ENCODE assay signal across 27 cellular contexts in genomic region chr5:143121135-143121474, GRCh38.
DNase-seq lines count a peak whose midpoint lies in the region; ATAC-seq and TF ChIP-seq lines count a peak whose summit lies in the region.
"Had no signal": no experiment of that assay in that cellular context is flagged by ENCODE, and none has a peak within 500 bp of the region (broad histone marks: within the 10 kb centered on the region; RNA-seq: fewer than 3 reads in every experiment).

No MANE protein-coding gene starts in this region.

- no peaks in the 10 kb centered on the region for H3K79me2 ChIP-seq in MM.1S (ENCODE audit: low read length)

- H3K36me3 Mint-ChIP-seq in activated T-cell treated with anti-CD3 and anti-CD28 coated beads, Interleukin-2, amount 50 U/mL, for 4 hours (ENCODE audit: insufficient read depth): peaks cover 30% of the 10 kb centered on the region
- peaks cover 16% of the 10 kb centered on the region for H3K36me3 Mint-ChIP-seq in effector memory CD8-positive, alpha-beta T cell (ENCODE audit: insufficient read depth)
- H3K36me3 Mint-ChIP-seq in stimulated activated naive CD8-positive, alpha-beta T cell treated with anti-CD3 and anti-CD28 coated beads, Interleukin-15, Interleukin-2, amounts not matched to agents 100 ng/mL and 50 ng/mL, for 24 hours (ENCODE audit: low read depth): peaks cover 24% of the 10 kb centered on the region

- no peak for DNase-seq in activated T-cell treated with anti-CD3 and anti-CD28 coated beads, Interleukin-2, amount 50 U/mL, for 4 hours
- DNase-seq in activated T-cell treated with anti-CD3 and anti-CD28 coated beads for 4 hours: no peak
- DNase-seq in MM.1S: no peak
- DNase-seq in effector memory CD8-positive, alpha-beta T cell: peak; percentile 6 to 19 (median 18)
- no peak for DNase-seq in NCI-H2107 treated with DMSO at 0.1 percent for 48 hours (lab: John Stamatoyannopoulos, UW; ENCODE audit: unreplicated experiment)
- DNase-seq: activated CD4-positive, alpha-beta T cell treated with anti-CD3 and anti-CD28 coated beads, Interleukin-2, amount 50 U/mL, for 4 hours; AML-193; CD4-positive, alpha-beta T cell; EL; endodermal cell; foreskin fibroblast; mesendoderm; NCI-H187 treated with DMSO at 0.1 percent for 48 hours; psoas muscle; stomach; SW 1271; T1000; thyroid gland had no signal

- no peaks in the 10 kb centered on the region for H4K20me1 ChIP-seq in MM.1S (ENCODE audit: insufficient read depth, low read length)

- peak overlapping the region; percentile 73 for H3K4me2 ChIP-seq in MM.1S (ENCODE audit: low read depth, low read length)
- H3K4me2 ChIP-seq: A549 had no signal

- H3K4me1 ChIP-seq in MM.1S (ENCODE audit: low read length): peaks cover 44% of the 10 kb centered on the region
- H3K4me1 ChIP-seq: A549 had no signal

- peaks cover 23% of the 10 kb centered on the region for H3K4me1 Mint-ChIP-seq in activated T-cell treated with anti-CD3 and anti-CD28 coated beads, Interleukin-2, amount 50 U/mL, for 4 hours (ENCODE audit: low read depth)
- peaks cover 35 to 66% of the 10 kb centered on the region in 2 donors for H3K4me1 Mint-ChIP-seq in effector memory CD8-positive, alpha-beta T cell (ENCODE audit: low read depth in 2 of 2)
- H3K4me1 Mint-ChIP-seq in stimulated activated naive CD8-positive, alpha-beta T cell treated with anti-CD3 and anti-CD28 coated beads, Interleukin-15, Interleukin-2, amounts not matched to agents 100 ng/mL and 50 ng/mL, for 24 hours (ENCODE audit: low read depth): peaks cover 72% of the 10 kb centered on the region

- no peak for TF ChIP-seq CTCF in MM.1S (IDR thresholded peaks at IDR 0.05; ENCODE audit: low read length)

- no peak overlapping the region for H2AFZ ChIP-seq in MM.1S (ENCODE audit: low read length)

- peak overlapping the region; percentile 5 to 32 for H3K27ac Mint-ChIP-seq in effector memory CD8-positive, alpha-beta T cell
- peak overlapping the region; percentile 61 for H3K27ac Mint-ChIP-seq in stimulated activated naive CD8-positive, alpha-beta T cell treated with anti-CD3 and anti-CD28 coated beads, Interleukin-15, Interleukin-2, amounts not matched to agents 100 ng/mL and 50 ng/mL, for 24 hours
- H3K27ac Mint-ChIP-seq: activated naive CD4-positive, alpha-beta T cell treated with anti-CD3 and anti-CD28 coated beads, Interleukin-2, amount 50 U/mL, for 72 hours; CD4-positive, alpha-beta T cell; endodermal cell had no signal

- peak; percentile 37 to 54 for ATAC-seq in activated T-cell treated with anti-CD3 and anti-CD28 coated beads, Interleukin-2, amount 50 U/mL, for 4 hours
- ATAC-seq in effector memory CD8-positive, alpha-beta T cell (replicated peaks): peak; percentile 93
- ATAC-seq in GM18867 (IDR thresholded peaks at IDR 0.05; ENCODE audit: unreplicated experiment) (no peak), HG03469 (IDR thresholded peaks at IDR 0.05; ENCODE audit: unreplicated experiment) (no peak)
- ATAC-seq: A549, esophagus mucosa, psoas muscle had no signal

- no peaks in the 10 kb centered on the region for H3K27me3 ChIP-seq in MM.1S (replicated peaks; ENCODE audit: insufficient read depth, low read length)
- H3K27me3 ChIP-seq: ascending aorta, cardiac muscle cell, stomach, thyroid gland, vagina had no signal

- peak overlapping the region; percentile 99 for H3K27ac ChIP-seq in MM.1S (ENCODE audit: low read length)
- H3K27ac ChIP-seq: A549, ascending aorta, cardiac muscle cell, psoas muscle, stomach, thyroid gland, vagina had no signal

- H3K4me3 ChIP-seq in MM.1S (ENCODE audit: low read length): no peak overlapping the region
- H3K4me3 ChIP-seq: A549, ascending aorta, cardiac muscle cell, psoas muscle, stomach, thyroid gland, vagina had no signal

- no peaks in the 10 kb centered on the region for H3K9me3 Mint-ChIP-seq in activated T-cell treated with anti-CD3 and anti-CD28 coated beads, Interleukin-2, amount 50 U/mL, for 4 hours
- no peaks in the 10 kb centered on the region for H3K9me3 Mint-ChIP-seq in effector memory CD8-positive, alpha-beta T cell
- H3K9me3 Mint-ChIP-seq in stimulated activated naive CD8-positive, alpha-beta T cell treated with anti-CD3 and anti-CD28 coated beads, Interleukin-15, Interleukin-2, amounts not matched to agents 100 ng/mL and 50 ng/mL, for 24 hours: no peaks in the 10 kb centered on the region
- H3K9me3 Mint-ChIP-seq: activated naive CD4-positive, alpha-beta T cell treated with anti-CD3 and anti-CD28 coated beads, Interleukin-2, amount 50 U/mL, for 72 hours; CD4-positive, alpha-beta T cell; endodermal cell had no signal

- H3K27me3 Mint-ChIP-seq in activated T-cell treated with anti-CD3 and anti-CD28 coated beads, Interleukin-2, amount 50 U/mL, for 4 hours (ENCODE audit: low read depth): no peaks in the 10 kb centered on the region
- H3K27me3 Mint-ChIP-seq in effector memory CD8-positive, alpha-beta T cell: no peaks in the 10 kb centered on the region
- H3K27me3 Mint-ChIP-seq in stimulated activated naive CD8-positive, alpha-beta T cell treated with anti-CD3 and anti-CD28 coated beads, Interleukin-15, Interleukin-2, amounts not matched to agents 100 ng/mL and 50 ng/mL, for 24 hours: no peaks in the 10 kb centered on the region
- H3K27me3 Mint-ChIP-seq: CD4-positive, alpha-beta T cell had no signal

- no peak overlapping the region for H3K4me3 Mint-ChIP-seq in activated T-cell treated with anti-CD3 and anti-CD28 coated beads, Interleukin-2, amount 50 U/mL, for 4 hours
- H3K4me3 Mint-ChIP-seq in effector memory CD8-positive, alpha-beta T cell: peak overlapping the region; percentile 20 to 33
- no peak overlapping the region for H3K4me3 Mint-ChIP-seq in stimulated activated naive CD8-positive, alpha-beta T cell treated with anti-CD3 and anti-CD28 coated beads, Interleukin-15, Interleukin-2, amounts not matched to agents 100 ng/mL and 50 ng/mL, for 24 hours
- H3K4me3 Mint-ChIP-seq: CD4-positive, alpha-beta T cell; endodermal cell had no signal

- no peaks in the 10 kb centered on the region for H3K9me3 ChIP-seq in MM.1S (replicated peaks; ENCODE audit: insufficient read depth, low read length)
- H3K9me3 ChIP-seq: A549, ascending aorta, psoas muscle, stomach, thyroid gland, vagina had no signal

- H3K9ac ChIP-seq in MM.1S (ENCODE audit: low read length): no peak overlapping the region; the same call in 1 of the 2 replicates

- peaks cover 34% of the 10 kb centered on the region for H3F3A ChIP-seq in MM.1S (ENCODE audit: insufficient read depth, low read length)

- no peaks in the 10 kb centered on the region for H3K36me3 ChIP-seq in MM.1S (replicated peaks; ENCODE audit: insufficient read depth, low read length)
- H3K36me3 ChIP-seq: cardiac muscle cell, thyroid gland, vagina had no signal

- no peaks in the 10 kb centered on the region for H3K9me2 ChIP-seq in MM.1S (replicated peaks; ENCODE audit: insufficient read depth, low read length)

Comparison
In these comparisons a context has a peak if more than half of its experiments do, and no peak if none do; other contexts are left out.
1. ATAC-seq: peak in activated T-cell treated with anti-CD3 and anti-CD28 coated beads, Interleukin-2, amount 50 U/mL, for 4 hours (2 of 2) and effector memory CD8-positive, alpha-beta T cell (single experiment); none in GM18867 (single experiment) and HG03469 (single experiment).
2. DNase-seq: peak in effector memory CD8-positive, alpha-beta T cell (3 of 3); none in activated T-cell treated with anti-CD3 and anti-CD28 coated beads, Interleukin-2, amount 50 U/mL, for 4 hours (single experiment), activated T-cell treated with anti-CD3 and anti-CD28 coated beads for 4 hours (single experiment), MM.1S (single experiment) and NCI-H2107 treated with DMSO at 0.1 percent for 48 hours (single experiment).
3. H3K4me3 Mint-ChIP-seq: peak in effector memory CD8-positive, alpha-beta T cell (2 of 2); none in activated T-cell treated with anti-CD3 and anti-CD28 coated beads, Interleukin-2, amount 50 U/mL, for 4 hours (single experiment) and stimulated activated naive CD8-positive, alpha-beta T cell treated with anti-CD3 and anti-CD28 coated beads, Interleukin-15, Interleukin-2, amounts not matched to agents 100 ng/mL and 50 ng/mL, for 24 hours (single experiment).